ENCODE assay signal across 20 cellular contexts in genomic region chr9:108677776-108678175, GRCh38.
DNase-seq lines count a peak whose midpoint lies in the region; ATAC-seq and TF ChIP-seq lines count a peak whose summit lies in the region.
"Had no signal": no experiment of that assay in that cellular context is flagged by ENCODE, and none has a peak within 500 bp of the region (broad histone marks: within the 10 kb centered on the region; RNA-seq: fewer than 3 reads in every experiment).

No MANE protein-coding gene starts in this region.

- no peaks in the 10 kb centered on the region for H3K27me3 ChIP-seq in BLaER1
- H3K27me3 ChIP-seq: BE2C; BLaER1 treated with 17β-estradiol and CSF1 and Interleukin-3, amounts not matched to agents 10 nM and 100 nM had no signal

- peak overlapping the region; percentile 33 for H3K4me2 ChIP-seq in BLaER1

- peaks cover 16% of the 10 kb centered on the region; the same call in 1 of the 2 replicates for H3K4me1 ChIP-seq in BLaER1
- H3K4me1 ChIP-seq: BE2C, Caco-2 had no signal

- H3K36me3 ChIP-seq in BLaER1, result no peaks in the 10 kb centered on the region
- H3K36me3 ChIP-seq: BE2C; BLaER1 treated with 17β-estradiol and CSF1 and Interleukin-3, amounts not matched to agents 10 nM and 100 nM had no signal

- TF ChIP-seq CTCF in coronary artery (IDR thresholded peaks at IDR 0.05), result no peak

- no peak for ATAC-seq in GM21619 (IDR thresholded peaks at IDR 0.05; ENCODE audit: unreplicated experiment)
- ATAC-seq: CD8-positive, alpha-beta T cell; GM12878 had no signal

- H3K9ac ChIP-seq in BLaER1, result no peak overlapping the region
- H3K9ac ChIP-seq: BLaER1 treated with 17β-estradiol and CSF1 and Interleukin-3, amounts not matched to agents 10 nM and 100 nM had no signal

- no peak overlapping the region for H3K4me3 ChIP-seq in BLaER1
- H3K4me3 ChIP-seq in coronary artery, result no peak overlapping the region
- H3K4me3 ChIP-seq: BLaER1 treated with 17β-estradiol and CSF1 and Interleukin-3, amounts not matched to agents 10 nM and 100 nM; GM12878 had no signal

- no peaks in the 10 kb centered on the region for H3K9me3 ChIP-seq in BLaER1
- H3K9me3 ChIP-seq: BE2C, Caco-2 had no signal

- H4K20me1 ChIP-seq in BLaER1, result no peaks in the 10 kb centered on the region
- H4K20me1 ChIP-seq: BLaER1 treated with 17β-estradiol and CSF1 and Interleukin-3, amounts not matched to agents 10 nM and 100 nM had no signal

- DNase-seq in coronary artery (ENCODE audit: low spot score) (peak; percentile 17), islet precursor cell (peak; percentile 22), NCI-H345 (lab: John Stamatoyannopoulos, UW) (no peak), SK-N-DZ (ENCODE audit: low spot score) (no peak)
- DNase-seq: 8988T; ACHN; BE2C; Caco-2; Calu3; CD4-positive, alpha-beta T cell; CD8-positive, alpha-beta T cell; DMS79; DND-41; EL; GDM1 had no signal

- H3K27ac ChIP-seq in BLaER1 (no peak overlapping the region), coronary artery (no peak overlapping the region)
- H3K27ac ChIP-seq: BLaER1 treated with 17β-estradiol and CSF1 and Interleukin-3, amounts not matched to agents 10 nM and 100 nM; C4-2B had no signal

Comparison
In these comparisons a context has a peak if more than half of its experiments do, and no peak if none do; other contexts are left out.
1. DNase-seq: peak in coronary artery (single experiment) and islet precursor cell (single experiment); none in NCI-H345 (single experiment) and SK-N-DZ (single experiment).